Comparison of ENCODE assay signal across 1 cellular context in the genomic region with DNA sequence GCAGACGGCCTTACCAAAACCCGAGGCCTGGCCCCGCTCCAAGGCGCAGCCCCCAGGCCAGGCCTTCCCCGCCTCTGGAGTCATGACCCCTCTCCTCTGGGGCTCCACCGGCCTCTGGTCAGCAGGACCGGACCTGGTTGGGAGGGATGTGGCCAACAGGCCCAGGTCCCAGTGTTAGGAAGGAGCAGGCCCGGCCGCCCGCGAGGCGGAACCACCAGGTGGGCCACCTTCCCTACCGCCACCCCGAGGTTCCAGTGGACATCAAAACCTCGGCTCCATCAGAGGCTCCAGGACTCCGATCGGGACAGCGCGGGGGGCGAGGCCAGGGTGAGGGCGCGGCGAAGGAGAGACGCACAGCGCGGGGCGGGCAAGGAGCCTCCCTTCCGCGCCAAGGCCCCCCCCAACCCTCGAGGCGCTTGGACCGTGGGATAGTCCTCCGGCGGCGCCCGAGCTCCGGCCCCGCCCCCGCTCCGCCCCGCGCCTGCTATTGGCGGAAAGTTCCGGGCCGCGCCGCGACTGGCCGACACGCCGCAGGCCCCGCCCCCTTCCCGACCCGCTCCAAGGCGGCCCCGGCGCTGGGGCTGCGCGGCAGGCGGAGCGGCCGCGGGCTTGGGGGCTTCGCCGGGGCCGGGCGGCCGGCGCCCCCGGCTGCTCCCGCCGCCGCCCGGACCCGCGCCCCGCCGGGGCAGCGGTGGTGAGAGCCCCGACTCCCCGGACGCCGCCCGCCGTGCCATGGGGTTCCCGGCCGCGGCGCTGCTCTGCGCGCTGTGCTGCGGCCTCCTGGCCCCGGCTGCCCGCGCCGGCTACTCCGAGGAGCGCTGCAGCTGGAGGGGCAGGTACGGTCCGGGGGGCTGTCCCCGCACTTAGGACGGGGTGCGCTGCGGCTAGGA.
TF ChIP-seq lines count a peak whose summit lies in the region.

TSS of gene METRN (plus strand) at position 561 of the 890 bp plus-strand sequence. CDS start at position 733, 172 bp downstream.

TF ChIP-seq in HEK293, 187 proteins besides CTCF, POLR2A, EP300 and RAD21 (continued from another document and continues in another):
- TF ChIP-seq ZBTB11 (tag by site-specific recombination; conservative IDR thresholded peaks at IDR 0.05; ENCODE audit: low read depth) (no peak), ZNF701 (tag by site-specific recombination; IDR thresholded peaks at IDR 0.05) (no peak), KLF16 (tag by site-specific recombination; IDR thresholded peaks at IDR 0.05) (0 out of 2 replicates have a peak, but pooled peaks have one; percentile 37), ZNF555 (tag by site-specific recombination; conservative IDR thresholded peaks at IDR 0.05) (no peak), ATF2 (tag by site-specific recombination; IDR thresholded peaks at IDR 0.05; ENCODE audit: low read depth) (no peak), SCRT2 (tag by site-specific recombination; IDR thresholded peaks at IDR 0.05) (no peak), ZNF214 (tag by site-specific recombination; IDR thresholded peaks at IDR 0.05; ENCODE audit: borderline replicate concordance) (no peak), ZNF792 (tag by site-specific recombination; IDR thresholded peaks at IDR 0.05) (no peak), ZBTB1 (tag by site-specific recombination; IDR thresholded peaks at IDR 0.05) (no peak), KLF10 (tag by site-specific recombination; IDR thresholded peaks at IDR 0.05) (no peak; the same call in 1 of the 2 replicates), ZNF416 (tag by site-specific recombination; IDR thresholded peaks at IDR 0.05) (no peak), ZNF133 (tag by site-specific recombination; IDR thresholded peaks at IDR 0.05) (no peak), GLIS2 (tag by site-specific recombination; IDR thresholded peaks at IDR 0.05) (peak; percentile 42), REST (tag by site-specific recombination; IDR thresholded peaks at IDR 0.05) (no peak), ZNF221 (tag by site-specific recombination; IDR thresholded peaks at IDR 0.05; ENCODE audit: borderline replicate concordance) (no peak), SP2 (tag by site-specific recombination; IDR thresholded peaks at IDR 0.05) (peak; percentile 64), ZNF404 (tag by site-specific recombination; IDR thresholded peaks at IDR 0.05) (no peak), ZNF549 (tag by site-specific recombination; IDR thresholded peaks at IDR 0.05) (no peak), BCL6B (tag by site-specific recombination; IDR thresholded peaks at IDR 0.05) (no peak), ZNF140 (tag by site-specific recombination; IDR thresholded peaks at IDR 0.05) (no peak), ZNF473 (tag by site-specific recombination; IDR thresholded peaks at IDR 0.05) (no peak), ZNF544 (tag by site-specific recombination; IDR thresholded peaks at IDR 0.05) (no peak), ZNF266 (tag by site-specific recombination; IDR thresholded peaks at IDR 0.05; ENCODE audit: low read depth) (no peak), ZNF335 (tag by site-specific recombination; conservative IDR thresholded peaks at IDR 0.05) (0 out of 2 replicates have a peak, but pooled peaks have one; percentile 27), ZNF677 (tag by site-specific recombination; IDR thresholded peaks at IDR 0.05) (no peak), ZNF785 (tag by site-specific recombination; IDR thresholded peaks at IDR 0.05) (no peak), KLF17 (tag by site-specific recombination; IDR thresholded peaks at IDR 0.05) (no peak), ZBTB48 (tag by site-specific recombination; IDR thresholded peaks at IDR 0.05) (no peak), ZNF24 (tag by site-specific recombination; IDR thresholded peaks at IDR 0.05) (no peak), KLF9 (tag by site-specific recombination; IDR thresholded peaks at IDR 0.05; ENCODE audit: low read depth) (no peak), YY2 (tag by site-specific recombination; IDR thresholded peaks at IDR 0.05) (no peak), ZNF654 (tag by site-specific recombination; IDR thresholded peaks at IDR 0.05; ENCODE audit: low read depth) (no peak), ZNF600 (tag by site-specific recombination; IDR thresholded peaks at IDR 0.05) (peak; percentile 33; the same call in 1 of the 2 replicates), ZNF175 (tag by site-specific recombination; IDR thresholded peaks at IDR 0.05) (no peak), ZNF114 (tag by site-specific recombination; IDR thresholded peaks at IDR 0.05) (no peak)
- TF ChIP-seq, protein P1, sequence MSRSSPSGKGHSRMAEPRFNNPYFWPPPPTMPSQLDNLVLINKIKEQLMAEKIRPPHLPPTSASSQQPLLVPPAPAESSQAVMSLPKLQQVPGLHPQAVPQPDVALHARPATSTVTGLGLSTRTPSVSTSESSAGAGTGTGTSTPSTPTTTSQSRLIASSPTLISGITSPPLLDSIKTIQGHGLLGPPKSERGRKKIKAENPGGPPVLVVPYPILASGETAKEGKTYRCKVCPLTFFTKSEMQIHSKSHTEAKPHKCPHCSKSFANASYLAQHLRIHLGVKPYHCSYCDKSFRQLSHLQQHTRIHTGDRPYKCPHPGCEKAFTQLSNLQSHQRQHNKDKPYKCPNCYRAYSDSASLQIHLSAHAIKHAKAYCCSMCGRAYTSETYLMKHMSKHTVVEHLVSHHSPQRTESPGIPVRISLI (tag by site-specific recombination; IDR thresholded peaks at IDR 0.05), result no peak
- TF ChIP-seq, protein P2, sequence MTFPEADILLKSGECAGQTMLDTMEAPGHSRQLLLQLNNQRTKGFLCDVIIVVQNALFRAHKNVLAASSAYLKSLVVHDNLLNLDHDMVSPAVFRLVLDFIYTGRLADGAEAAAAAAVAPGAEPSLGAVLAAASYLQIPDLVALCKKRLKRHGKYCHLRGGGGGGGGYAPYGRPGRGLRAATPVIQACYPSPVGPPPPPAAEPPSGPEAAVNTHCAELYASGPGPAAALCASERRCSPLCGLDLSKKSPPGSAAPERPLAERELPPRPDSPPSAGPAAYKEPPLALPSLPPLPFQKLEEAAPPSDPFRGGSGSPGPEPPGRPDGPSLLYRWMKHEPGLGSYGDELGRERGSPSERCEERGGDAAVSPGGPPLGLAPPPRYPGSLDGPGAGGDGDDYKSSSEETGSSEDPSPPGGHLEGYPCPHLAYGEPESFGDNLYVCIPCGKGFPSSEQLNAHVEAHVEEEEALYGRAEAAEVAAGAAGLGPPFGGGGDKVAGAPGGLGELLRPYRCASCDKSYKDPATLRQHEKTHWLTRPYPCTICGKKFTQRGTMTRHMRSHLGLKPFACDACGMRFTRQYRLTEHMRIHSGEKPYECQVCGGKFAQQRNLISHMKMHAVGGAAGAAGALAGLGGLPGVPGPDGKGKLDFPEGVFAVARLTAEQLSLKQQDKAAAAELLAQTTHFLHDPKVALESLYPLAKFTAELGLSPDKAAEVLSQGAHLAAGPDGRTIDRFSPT (tag by site-specific recombination; IDR thresholded peaks at IDR 0.05), result no peak
- TF ChIP-seq, protein P3, sequence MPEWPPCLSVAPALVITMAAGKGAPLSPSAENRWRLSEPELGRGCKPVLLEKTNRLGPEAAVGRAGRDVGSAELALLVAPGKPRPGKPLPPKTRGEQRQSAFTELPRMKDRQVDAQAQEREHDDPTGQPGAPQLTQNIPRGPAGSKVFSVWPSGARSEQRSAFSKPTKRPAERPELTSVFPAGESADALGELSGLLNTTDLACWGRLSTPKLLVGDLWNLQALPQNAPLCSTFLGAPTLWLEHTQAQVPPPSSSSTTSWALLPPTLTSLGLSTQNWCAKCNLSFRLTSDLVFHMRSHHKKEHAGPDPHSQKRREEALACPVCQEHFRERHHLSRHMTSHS (tag by site-specific recombination; IDR thresholded peaks at IDR 0.05), result no peak
- TF ChIP-seq, protein P4, sequence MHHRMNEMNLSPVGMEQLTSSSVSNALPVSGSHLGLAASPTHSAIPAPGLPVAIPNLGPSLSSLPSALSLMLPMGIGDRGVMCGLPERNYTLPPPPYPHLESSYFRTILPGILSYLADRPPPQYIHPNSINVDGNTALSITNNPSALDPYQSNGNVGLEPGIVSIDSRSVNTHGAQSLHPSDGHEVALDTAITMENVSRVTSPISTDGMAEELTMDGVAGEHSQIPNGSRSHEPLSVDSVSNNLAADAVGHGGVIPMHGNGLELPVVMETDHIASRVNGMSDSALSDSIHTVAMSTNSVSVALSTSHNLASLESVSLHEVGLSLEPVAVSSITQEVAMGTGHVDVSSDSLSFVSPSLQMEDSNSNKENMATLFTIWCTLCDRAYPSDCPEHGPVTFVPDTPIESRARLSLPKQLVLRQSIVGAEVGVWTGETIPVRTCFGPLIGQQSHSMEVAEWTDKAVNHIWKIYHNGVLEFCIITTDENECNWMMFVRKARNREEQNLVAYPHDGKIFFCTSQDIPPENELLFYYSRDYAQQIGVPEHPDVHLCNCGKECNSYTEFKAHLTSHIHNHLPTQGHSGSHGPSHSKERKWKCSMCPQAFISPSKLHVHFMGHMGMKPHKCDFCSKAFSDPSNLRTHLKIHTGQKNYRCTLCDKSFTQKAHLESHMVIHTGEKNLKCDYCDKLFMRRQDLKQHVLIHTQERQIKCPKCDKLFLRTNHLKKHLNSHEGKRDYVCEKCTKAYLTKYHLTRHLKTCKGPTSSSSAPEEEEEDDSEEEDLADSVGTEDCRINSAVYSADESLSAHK (tag by site-specific recombination; IDR thresholded peaks at IDR 0.05), result no peak
